Comparison of ENCODE assay signal across 8 cellular contexts in genomic region chr2:237702439-237703397, GRCh38.
DNase-seq lines count a peak whose midpoint lies in the region; ATAC-seq and TF ChIP-seq lines count a peak whose summit lies in the region.

No MANE protein-coding gene starts in this region.

- WGBS in lung, 2 donors, result 4 to 10% methylated on average over 17 of the region's 17 CpGs

- H3K9me3 ChIP-seq in lung (ENCODE audit: control insufficient read depth in 2 of 2, insufficient read depth in 1 of 2, low read length in 1 of 2), result no peaks in the 10 kb centered on the region

- H3K27ac ChIP-seq in cingulate gyrus (ENCODE audit: low read depth, low read length) (peak overlapping the region; percentile 54), lung (ENCODE audit: low read depth in 1 of 2, low read length in 1 of 2) (peak overlapping the region; percentile 73 to 77)

- H3K9me3 Mint-ChIP-seq in type B pancreatic cell, result no peaks in the 10 kb centered on the region

- H3K36me3 ChIP-seq in lung (ENCODE audit: control insufficient read depth in 2 of 2, insufficient read depth in 2 of 2, low read length in 2 of 2), result no peaks in the 10 kb centered on the region

- peaks cover 65 to 74% of the 10 kb centered on the region in 2 donors for H3K4me1 ChIP-seq in lung (ENCODE audit: control insufficient read depth in 2 of 2, insufficient read depth in 2 of 2, low read length in 2 of 2)

- peak; percentile 83 for DNase-seq in NCI-H82 (lab: John Stamatoyannopoulos, UW)
- no peak for DNase-seq in NCI-H82 treated with DMSO at 0.1 percent for 48 hours (lab: John Stamatoyannopoulos, UW; ENCODE audit: unreplicated experiment)
- DNase-seq in lung (ENCODE audit: low spot score), result no peak
- DNase-seq in type B pancreatic cell (ENCODE audit: extremely low spot score, unreplicated experiment), result no peak
- no peak for DNase-seq in effector CD8-positive, alpha-beta T cell (lab: John Stamatoyannopoulos, UW)
- DNase-seq in NCI-H1092 (lab: John Stamatoyannopoulos, UW), result no peak

- peaks cover 58% of the 10 kb centered on the region for H3K4me1 Mint-ChIP-seq in type B pancreatic cell (ENCODE audit: unreplicated experiment)

- peak overlapping the region; percentile 22 for H3K4me3 Mint-ChIP-seq in type B pancreatic cell

- H3K27ac Mint-ChIP-seq in type B pancreatic cell, result peak overlapping the region; percentile 63

- no peaks in the 10 kb centered on the region for H3K36me3 Mint-ChIP-seq in type B pancreatic cell

- H3K27me3 ChIP-seq in lung (ENCODE audit: control insufficient read depth, insufficient read depth), result no peaks in the 10 kb centered on the region

- ATAC-seq in SK-N-SH treated with all-trans-retinoic acid at 6 μM for 48 hours, result peak; percentile 84
- ATAC-seq in lung (ENCODE audit: insufficient read depth, low FRiP score), result no peak

- no peaks in the 10 kb centered on the region for H3K27me3 Mint-ChIP-seq in type B pancreatic cell

- H3K4me3 ChIP-seq in lung, result no peak overlapping the region

- no peak for TF ChIP-seq CTCF in lung (IDR thresholded peaks at IDR 0.05; ENCODE audit: control extremely low read depth, extremely low read depth)
- TF ChIP-seq CTCF in type B pancreatic cell (conservative IDR thresholded peaks at IDR 0.05), result peak; percentile 24

TF ChIP-seq in SK-N-SH treated with all-trans-retinoic acid at 6 μM for 48 hours, 23 proteins besides CTCF, POLR2A, EP300 and RAD21:
- TF ChIP-seq TCF4 (CRISPR knock-in tag; IDR thresholded peaks at IDR 0.05; ENCODE audit: borderline replicate concordance) (0 out of 2 replicates have a peak, but pooled peaks have one; percentile 9), PATZ1 (CRISPR knock-in tag; IDR thresholded peaks at IDR 0.05; ENCODE audit: borderline replicate concordance) (peak; percentile 66; the same call in 1 of the 2 replicates), ISL1 (CRISPR knock-in tag; IDR thresholded peaks at IDR 0.05) (no peak), PPARA (CRISPR knock-in tag; IDR thresholded peaks at IDR 0.05; ENCODE audit: borderline replicate concordance) (no peak), GLIS3 (CRISPR knock-in tag; IDR thresholded peaks at IDR 0.05) (no peak)
TF ChIP-seq in SK-N-SH treated with all-trans-retinoic acid at 6 μM for 48 hours: peak in this region for 2.
